9 cellular contexts compared by ENCODE assay signal in genomic region chr11:12765428-12765827, GRCh38.
DNase-seq lines count a peak whose midpoint lies in the region; ATAC-seq and TF ChIP-seq lines count a peak whose summit lies in the region.
"Had no signal": no experiment of that assay in that cellular context is flagged by ENCODE, and none has a peak within 500 bp of the region (broad histone marks: within the 10 kb centered on the region; RNA-seq: fewer than 3 reads in every experiment).

No MANE protein-coding gene starts in this region.

- in situ Hi-C loops in gastrocnemius medialis (cut with MboI; ENCODE audit: low sequenced_read_pairs in 4 of 4) = no loop called here

- H3K27me3 ChIP-seq in gastrocnemius medialis (no peaks in the 10 kb centered on the region), suprapubic skin (no peaks in the 10 kb centered on the region)

- peak; percentile 37 for DNase-seq in Jurkat, Clone E6-1 (ENCODE audit: low read depth, low spot score)
- DNase-seq in NCI-H446 treated with DMSO at 0.1 percent for 48 hours (lab: John Stamatoyannopoulos, UW) (peak; percentile 63), fibroblast of mammary gland (ENCODE audit: low read depth) (peak; percentile 22), gastrocnemius medialis (no peak), suprapubic skin (ENCODE audit: low spot score in 2 of 2) (no peak), NCI-H1048 (lab: John Stamatoyannopoulos, UW) (no peak)
- no peak for DNase-seq in stimulated activated CD4-positive, alpha-beta T cell treated with anti-CD3 and anti-CD28 coated beads, Interleukin-4, amount 100 ng/mL, for 24 hours
- DNase-seq: naive B cell had no signal

- no peak overlapping the region for H3K4me3 ChIP-seq in Jurkat, Clone E6-1 (ENCODE audit: low read length)
- H3K4me3 ChIP-seq in fibroblast of mammary gland (ENCODE audit: control insufficient read depth, low read depth, low read length) (no peak overlapping the region), gastrocnemius medialis (no peak overlapping the region), suprapubic skin (no peak overlapping the region)

- H3K4me1 ChIP-seq in gastrocnemius medialis = peaks cover 81 to 98% of the 10 kb centered on the region in 2 donors
- peaks cover 14% of the 10 kb centered on the region for H3K4me1 ChIP-seq in suprapubic skin

- WGBS in suprapubic skin = 67% methylated on average over 3 of the region's 3 CpGs

- intact Hi-C loops in gastrocnemius medialis (cut with DNase I; ENCODE audit: low total_unique reads) = loop anchor here (5.0 kb wide), 1 partner anchor 68 kb away; no protein-coding TSS in a partner anchor

- ATAC-seq in gastrocnemius medialis (no peak), GM19395 (IDR thresholded peaks at IDR 0.05; ENCODE audit: unreplicated experiment) (no peak)

- TF ChIP-seq POLR2A in gastrocnemius medialis (IDR thresholded peaks at IDR 0.05) (no peak), suprapubic skin (IDR thresholded peaks at IDR 0.05) (no peak)

- TF ChIP-seq CTCF in fibroblast of mammary gland (conservative IDR thresholded peaks at IDR 0.05; ENCODE audit: control insufficient read depth, insufficient read depth, low read depth, low read length) (no peak), gastrocnemius medialis (IDR thresholded peaks at IDR 0.05 in 4 of 5, conservative IDR thresholded peaks at IDR 0.05 in 1 of 5) (no peak), suprapubic skin (IDR thresholded peaks at IDR 0.05) (no peak)

- H3K36me3 ChIP-seq in gastrocnemius medialis (peaks cover 0 to 11% of the 10 kb centered on the region in 2 donors), suprapubic skin (peaks cover 13% of the 10 kb centered on the region)

- H3K27ac ChIP-seq in gastrocnemius medialis (peak overlapping the region; percentile 78 to 87 (median 82)), suprapubic skin (no peak overlapping the region)

- H3K9me3 ChIP-seq in gastrocnemius medialis = no peaks in the 10 kb centered on the region
- no peaks in the 10 kb centered on the region for H3K9me3 ChIP-seq in suprapubic skin

- TF ChIP-seq EP300 in suprapubic skin (IDR thresholded peaks at IDR 0.05) = no peak

Comparison
In these comparisons a context has a peak if more than half of its experiments do, and no peak if none do; other contexts are left out.
1. DNase-seq: peak in Jurkat, Clone E6-1 (single experiment), NCI-H446 treated with DMSO at 0.1 percent for 48 hours (single experiment) and fibroblast of mammary gland (single experiment); none in gastrocnemius medialis (0 of 2), suprapubic skin (0 of 2), NCI-H1048 (single experiment) and stimulated activated CD4-positive, alpha-beta T cell treated with anti-CD3 and anti-CD28 coated beads, Interleukin-4, amount 100 ng/mL, for 24 hours (single experiment).